Comparison of ENCODE assay signal across 8 cellular contexts in genomic region chr2:65432227-65433190, GRCh38. TPM values are rescaled to one million over a fixed set of nuclear protein-coding genes. Genes with fewer than 3 reads are reported as not detected.
DNase-seq lines count a peak whose midpoint lies in the region; ATAC-seq and TF ChIP-seq lines count a peak whose summit lies in the region.

SPRED2 (minus strand) TSS chr2:65432599; CDS start chr2:65431987, 612 bp downstream.

- H3K27me3 ChIP-seq in breast epithelium: no peaks in the 10 kb centered on the region
- H3K27me3 ChIP-seq in iPS-18a (ENCODE audit: control insufficient read depth, insufficient read depth, low read length): peaks cover 65% of the 10 kb centered on the region

- H3K4me1 ChIP-seq in breast epithelium (peaks cover 0 to 3% of the 10 kb centered on the region in 2 donors), iPS-18a (ENCODE audit: control insufficient read depth, low read depth, low read length) (peaks cover 32% of the 10 kb centered on the region)

- H3K27ac ChIP-seq in breast epithelium: peak within 1 kb of the TSS; percentile 98 to 99
- no peak within 1 kb of the TSS for H3K27ac ChIP-seq in iPS-18a (ENCODE audit: low read length)

- H3K9me3 ChIP-seq in breast epithelium: no peaks in the 10 kb centered on the region
- no peaks in the 10 kb centered on the region for H3K9me3 ChIP-seq in iPS-18a (ENCODE audit: control insufficient read depth, low read depth, low read length)

- H3K9ac ChIP-seq in iPS-18a (ENCODE audit: low read length): peak within 1 kb of the TSS; percentile 66

- intact Hi-C loops in breast epithelium (cut with DNase I; ENCODE audit: low total_unique reads): loop anchor here (10.0 kb wide), 1 partner anchor 128 kb away; no protein-coding TSS in a partner anchor

- peak; percentile 2 for TF ChIP-seq CTCF in GM12873 (IDR thresholded peaks at IDR 0.05; ENCODE audit: insufficient read depth, low read depth, low read length, missing control alignments)
- peak in 2 of 3 donors; percentile 12 to 25 for TF ChIP-seq CTCF in breast epithelium (IDR thresholded peaks at IDR 0.05)

- H3K4me3 ChIP-seq in breast epithelium: peak within 1 kb of the TSS; percentile 90 to 96 (median 91)
- H3K4me3 ChIP-seq in iPS-18a (ENCODE audit: low read length): peak within 1 kb of the TSS; percentile 81
- H3K4me3 ChIP-seq in skeletal muscle cell (ENCODE audit: low read depth, low read length): peak within 1 kb of the TSS; percentile 86

- DNase-seq in NCI-H2107 treated with DMSO at 0.1 percent for 48 hours (lab: John Stamatoyannopoulos, UW; ENCODE audit: unreplicated experiment): peak; percentile 53
- peak; percentile 92 for DNase-seq in UCSD-AML1 (lab: John Stamatoyannopoulos, UW; ENCODE audit: unreplicated experiment)
- peak; percentile 90 to 93 for DNase-seq in breast epithelium (ENCODE audit: low spot score in 2 of 2)
- peak; percentile 90 for DNase-seq in skeletal muscle cell (ENCODE audit: low read depth)

- peak; percentile 48 for TF ChIP-seq POLR2A in breast epithelium (IDR thresholded peaks at IDR 0.05)

- peak; percentile 30 for ATAC-seq in HG02981 (IDR thresholded peaks at IDR 0.05; ENCODE audit: unreplicated experiment)
- no peak for ATAC-seq in GM18519 (IDR thresholded peaks at IDR 0.05; ENCODE audit: low FRiP score, unreplicated experiment)

- H3K36me3 ChIP-seq in breast epithelium (no peaks in the 10 kb centered on the region), iPS-18a (ENCODE audit: control insufficient read depth, low read depth, low read length) (no peaks in the 10 kb centered on the region)

RNA-seq across cellular contexts. Expression of gene SPRED2, which starts in this region (rescaled TPM):
- 10 to 100 TPM; 14.6 to 25.2 (median 25.2) TPM for total RNA-seq in breast epithelium
